11 cellular contexts compared by ENCODE assay signal in the genomic region with DNA sequence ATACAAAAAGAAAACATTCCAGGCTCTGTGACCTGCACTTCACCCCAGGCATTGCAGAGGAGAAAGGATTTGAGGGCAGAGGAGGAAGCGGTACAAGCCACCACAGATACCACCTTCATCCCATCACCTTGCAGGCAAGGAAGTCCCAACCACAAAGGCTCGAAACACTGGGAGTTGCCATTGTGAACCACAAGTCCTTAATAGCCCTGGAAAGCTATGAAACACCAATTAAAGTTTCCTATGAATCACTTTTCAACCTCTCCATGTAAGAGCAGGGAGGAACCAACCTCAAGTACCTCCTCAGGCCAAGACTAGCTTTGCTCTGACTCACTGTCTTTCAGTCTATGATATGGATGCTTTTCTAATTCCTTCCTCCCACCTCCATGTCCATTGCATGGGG. TPM values are rescaled to one million over a fixed set of nuclear protein-coding genes. Genes with fewer than 3 reads are reported as not detected.
A peak's percentile ranks its signal among the peaks of the same experiment; 100 is the strongest.
DNase-seq lines count a peak whose midpoint lies in the region; ATAC-seq and TF ChIP-seq lines count a peak whose summit lies in the region.
"Had no signal": no experiment of that assay in that cellular context is flagged by ENCODE, and none has a peak within 500 bp of the region (broad histone marks: within the 10 kb centered on the region; RNA-seq: fewer than 3 reads in every experiment).

No MANE protein-coding gene starts in this region.

- no peaks in the 10 kb centered on the region for H3K36me3 ChIP-seq in esophagus squamous epithelium
- H3K36me3 ChIP-seq in heart right ventricle, result no peaks in the 10 kb centered on the region
- no peaks in the 10 kb centered on the region for H3K36me3 ChIP-seq in testis (ENCODE audit: low read depth, missing control alignments)
- H3K36me3 ChIP-seq: thyroid gland had no signal

- DNase-seq in AG08395 (ENCODE audit: low spot score) (peak; percentile 35), GM04503 (ENCODE audit: low read depth) (peak; percentile 18), RPMI8226 (peak; percentile 19), esophagus squamous epithelium (lab: John Stamatoyannopoulos, UW) (no peak), heart right ventricle (no peak), NCI-H748 treated with DMSO at 0.1 percent for 48 hours (lab: John Stamatoyannopoulos, UW) (no peak), testis (no peak)
- DNase-seq: foreskin melanocyte, thyroid gland had no signal

- TF ChIP-seq POLR2A in esophagus squamous epithelium (IDR thresholded peaks at IDR 0.05) (no peak), testis (IDR thresholded peaks at IDR 0.05) (no peak)

- no peak for ATAC-seq in heart right ventricle
- no peak for ATAC-seq in HG02678 (IDR thresholded peaks at IDR 0.05; ENCODE audit: unreplicated experiment)
- ATAC-seq: Panc1 had no signal

- H3K27ac ChIP-seq in esophagus squamous epithelium (peak overlapping the region in 3 of 4 donors; percentile 33 to 44 (median 43)), heart right ventricle (no peak overlapping the region), testis (no peak overlapping the region)
- H3K27ac ChIP-seq: thyroid gland had no signal

- TF ChIP-seq CTCF in esophagus squamous epithelium (IDR thresholded peaks at IDR 0.05), result no peak
- TF ChIP-seq CTCF in heart right ventricle (IDR thresholded peaks at IDR 0.05), result no peak
- TF ChIP-seq CTCF in testis (IDR thresholded peaks at IDR 0.05), result no peak

- H3K27me3 ChIP-seq in esophagus squamous epithelium, result no peaks in the 10 kb centered on the region
- H3K27me3 ChIP-seq in heart right ventricle, result peaks cover 0 to 7% (median 0%) of the 10 kb centered on the region in 7 donors
- H3K27me3 ChIP-seq in testis, result no peaks in the 10 kb centered on the region
- H3K27me3 ChIP-seq: thyroid gland had no signal

- 21 to 65% methylated on average over 2 of the region's 2 CpGs for WGBS in esophagus squamous epithelium, 2 donors
- WGBS in heart right ventricle, 2 donors, result 84 to 88% methylated on average over 2 of the region's 2 CpGs
- WGBS in testis, 2 donors, result 78 to 79% methylated on average over 2 of the region's 2 CpGs

- peaks cover 0 to 14% (median 0%) of the 10 kb centered on the region in 3 donors for H3K4me1 ChIP-seq in esophagus squamous epithelium
- peaks cover 0 to 22% (median 6%) of the 10 kb centered on the region in 9 donors for H3K4me1 ChIP-seq in heart right ventricle
- H3K4me1 ChIP-seq in testis, result no peaks in the 10 kb centered on the region

- H3K9me3 ChIP-seq in esophagus squamous epithelium, result no peaks in the 10 kb centered on the region
- H3K9me3 ChIP-seq in heart right ventricle, result no peaks in the 10 kb centered on the region
- H3K9me3 ChIP-seq in testis, result no peaks in the 10 kb centered on the region
- H3K9me3 ChIP-seq: thyroid gland had no signal

- intact Hi-C loops in esophagus squamous epithelium (cut with DNase I) (no loop called here), heart right ventricle (cut with DNase I) (no loop called here), testis (cut with DNase I; ENCODE audit: low total_unique reads) (no loop called here)

- H3K4me3 ChIP-seq in esophagus squamous epithelium (no peak overlapping the region), heart right ventricle (no peak overlapping the region), testis (no peak overlapping the region)
- H3K4me3 ChIP-seq: thyroid gland had no signal

RNA-seq across cellular contexts. Expression of a gene that starts 27.0 kb away (rescaled TPM):
- total RNA-seq in esophagus squamous epithelium, result 10 to 100 TPM in 3 of 4 donors, 1 to 10 TPM in 1; 8.1 to 34.0 (median 14.7) TPM
- total RNA-seq in heart right ventricle, result 1 to 10 TPM in 8 of 10 donors, under 1 TPM in 2; 0.96 to 2.4 (median 1.5) TPM
- under 1 TPM; 0.37 to 0.67 TPM for polyA plus RNA-seq in heart right ventricle
- total RNA-seq in testis, result 10 to 100 TPM; 17.4 to 22.5 TPM
- 18.0 TPM for polyA plus RNA-seq in testis (ENCODE audit: insufficient read depth, low read depth, low replicate concordance)

Comparison
In these comparisons a context has a peak if more than half of its experiments do, and no peak if none do; other contexts are left out.
1. DNase-seq: peak in AG08395 (single experiment), GM04503 (single experiment) and RPMI8226 (single experiment); none in esophagus squamous epithelium (single experiment), heart right ventricle (0 of 2), NCI-H748 treated with DMSO at 0.1 percent for 48 hours (single experiment) and testis (single experiment).
2. H3K27ac ChIP-seq: peak in esophagus squamous epithelium (3 of 4); none in heart right ventricle (0 of 10) and testis (0 of 2).